ENCODE assay signal across 17 cellular contexts in the genomic region with DNA sequence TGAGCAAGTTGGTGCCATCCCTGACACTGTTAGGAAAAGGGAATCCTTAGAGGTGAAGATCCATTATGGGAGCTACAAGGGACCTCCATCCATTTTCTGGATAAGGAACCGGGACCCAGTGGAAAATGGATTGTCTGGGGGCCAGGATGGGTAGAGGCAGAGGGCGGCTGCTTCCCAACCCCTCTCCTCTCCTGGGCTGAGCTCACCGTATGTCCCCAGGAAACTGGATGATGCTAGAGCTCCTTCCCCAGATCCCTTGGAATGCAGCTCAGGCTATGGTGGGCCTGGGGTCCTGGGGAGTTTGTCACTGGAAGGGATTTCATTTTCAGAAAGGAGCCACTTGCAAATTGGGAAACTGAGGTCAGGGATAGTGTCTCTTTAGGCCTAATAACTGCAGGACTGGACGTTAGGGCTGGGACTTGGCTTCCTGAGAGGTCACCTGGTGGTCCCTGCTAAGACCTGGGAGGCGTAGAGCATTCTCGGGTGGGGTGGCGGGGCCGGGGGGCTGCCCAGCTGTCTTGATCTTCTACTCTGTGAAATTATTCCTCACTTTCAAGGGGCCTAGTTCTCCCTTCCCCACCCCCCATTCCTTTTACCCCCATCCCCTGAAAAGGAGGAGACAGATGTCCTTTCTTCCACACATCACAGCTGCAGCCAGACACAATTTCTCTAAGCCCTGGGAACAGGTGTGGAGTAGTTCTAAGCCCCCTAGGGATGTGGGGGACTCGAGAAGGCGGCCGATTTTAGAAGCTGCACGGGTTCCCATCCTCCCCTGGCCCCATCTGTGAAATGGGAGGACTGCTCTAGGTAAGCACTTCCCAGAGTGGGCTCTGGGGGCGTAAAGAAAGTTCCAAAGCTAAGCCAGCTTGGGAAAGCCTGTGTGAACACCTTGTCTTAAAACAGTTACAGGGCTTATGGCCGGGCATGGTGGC.
DNase-seq lines count a peak whose midpoint lies in the region; ATAC-seq and TF ChIP-seq lines count a peak whose summit lies in the region.
"Had no signal": no experiment of that assay in that cellular context is flagged by ENCODE, and none has a peak within 500 bp of the region (broad histone marks: within the 10 kb centered on the region; RNA-seq: fewer than 3 reads in every experiment).

No MANE protein-coding gene starts in this region.

- H3K27ac ChIP-seq in brain microvascular endothelial cell = peak overlapping the region; percentile 82
- peak overlapping the region; percentile 70 to 85 (median 76) for H3K27ac ChIP-seq in tibial nerve
- H3K27ac ChIP-seq: SK-N-MC had no signal

- no peaks in the 10 kb centered on the region for H3K36me3 Mint-ChIP-seq in mesothelial cell of epicardium
- H3K36me3 Mint-ChIP-seq: activated CD4-positive, alpha-beta memory T cell treated with anti-CD3 and anti-CD28 coated beads for 36 hours had no signal

- no peak for ATAC-seq in GM18858 (IDR thresholded peaks at IDR 0.05; ENCODE audit: unreplicated experiment)
- ATAC-seq in GM21723 (IDR thresholded peaks at IDR 0.05; ENCODE audit: unreplicated experiment) = no peak

- peaks cover 0 to 56% (median 29%) of the 10 kb centered on the region in 4 donors for H3K4me1 ChIP-seq in tibial nerve

- H3K27me3 ChIP-seq in brain microvascular endothelial cell (replicated peaks) = no peaks in the 10 kb centered on the region
- H3K27me3 ChIP-seq in tibial nerve = no peaks in the 10 kb centered on the region
- H3K27me3 ChIP-seq: ascending aorta had no signal

- no peaks in the 10 kb centered on the region for H3K9me3 Mint-ChIP-seq in mesothelial cell of epicardium
- H3K9me3 Mint-ChIP-seq: activated CD4-positive, alpha-beta memory T cell treated with anti-CD3 and anti-CD28 coated beads for 36 hours; activated T-helper 1 cell treated with anti-CD3 and anti-CD28 coated beads, Interleukin-12 subunit alpha, Interleukin-12 subunit beta, Interleukin-2, Interleukin-4 antibody, amounts not matched to agents 30 ng/mL and 10 ng/mL and 1 ng/mL, durations not matched to agents 14 hours and 24 hours and 36 hours had no signal

- H3K36me3 ChIP-seq in brain microvascular endothelial cell (replicated peaks) (no peaks in the 10 kb centered on the region), tibial nerve (no peaks in the 10 kb centered on the region)
- H3K36me3 ChIP-seq: ascending aorta, HAP-1 had no signal

- no peak for TF ChIP-seq EP300 in tibial nerve (IDR thresholded peaks at IDR 0.05)

- H3K27ac Mint-ChIP-seq in mesothelial cell of epicardium = peak overlapping the region; percentile 86
- H3K27ac Mint-ChIP-seq: activated CD4-positive, alpha-beta memory T cell treated with anti-CD3 and anti-CD28 coated beads for 36 hours; activated T-helper 1 cell treated with anti-CD3 and anti-CD28 coated beads, Interleukin-12 subunit alpha, Interleukin-12 subunit beta, Interleukin-2, Interleukin-4 antibody, amounts not matched to agents 30 ng/mL and 10 ng/mL and 1 ng/mL, durations not matched to agents 14 hours and 24 hours and 36 hours had no signal

- no peak overlapping the region for H3K4me3 Mint-ChIP-seq in mesothelial cell of epicardium
- H3K4me3 Mint-ChIP-seq: activated CD4-positive, alpha-beta memory T cell treated with anti-CD3 and anti-CD28 coated beads for 36 hours; activated T-helper 1 cell treated with anti-CD3 and anti-CD28 coated beads, Interleukin-12 subunit alpha, Interleukin-12 subunit beta, Interleukin-2, Interleukin-4 antibody, amounts not matched to agents 30 ng/mL and 10 ng/mL and 1 ng/mL, durations not matched to agents 14 hours and 24 hours and 36 hours had no signal

- H3K4me1 Mint-ChIP-seq in mesothelial cell of epicardium = peaks cover 40% of the 10 kb centered on the region

- DNase-seq in NCI-H2171 (lab: John Stamatoyannopoulos, UW) = peak; percentile 9
- no peak for DNase-seq in NCI-H2171 treated with DMSO at 0.1 percent for 48 hours (lab: John Stamatoyannopoulos, UW)
- no peak for DNase-seq in brain microvascular endothelial cell
- DNase-seq in mesothelial cell of epicardium (ENCODE audit: low spot score in 2 of 2, unreplicated experiment in 2 of 2) = no peak
- no peak for DNase-seq in tibial nerve (ENCODE audit: low spot score in 2 of 2)
- no peak for DNase-seq in RPMI8226
- DNase-seq: 8988T; activated CD4-positive, alpha-beta memory T cell treated with anti-CD3 and anti-CD28 coated beads for 36 hours; effector CD4-positive, alpha-beta T cell; GF-D8; stimulated activated naive CD4-positive, alpha-beta T cell had no signal

- in situ Hi-C loops in brain microvascular endothelial cell (cut with HindIII; ENCODE audit: low pct_ligation_motif_present, low sequenced_read_pairs) = no loop called here

- H3K9me3 ChIP-seq in tibial nerve = no peaks in the 10 kb centered on the region
- H3K9me3 ChIP-seq: ascending aorta, HAP-1 had no signal

- WGBS in tibial nerve, 2 donors = 82 to 86% methylated on average over 11 to 14 of the region's 14 CpGs

- H3K4me3 ChIP-seq in brain microvascular endothelial cell (ENCODE audit: low read depth, low read length) = no peak overlapping the region
- H3K4me3 ChIP-seq in tibial nerve = no peak overlapping the region
- H3K4me3 ChIP-seq: HAP-1, SK-N-MC had no signal

- TF ChIP-seq POLR2A in tibial nerve (IDR thresholded peaks at IDR 0.05) = no peak

- H3K27me3 Mint-ChIP-seq in mesothelial cell of epicardium (ENCODE audit: low read depth) = no peaks in the 10 kb centered on the region

- no peak for TF ChIP-seq CTCF in brain microvascular endothelial cell (IDR thresholded peaks at IDR 0.05; ENCODE audit: low read depth, low read length, missing control alignments)
- TF ChIP-seq CTCF in mesothelial cell of epicardium (IDR thresholded peaks at IDR 0.05; ENCODE audit: unreplicated experiment) = no peak
- no peak for TF ChIP-seq CTCF in tibial nerve (IDR thresholded peaks at IDR 0.05)
